Comparison of ENCODE assay signal across 1 cellular context in the genomic region with DNA sequence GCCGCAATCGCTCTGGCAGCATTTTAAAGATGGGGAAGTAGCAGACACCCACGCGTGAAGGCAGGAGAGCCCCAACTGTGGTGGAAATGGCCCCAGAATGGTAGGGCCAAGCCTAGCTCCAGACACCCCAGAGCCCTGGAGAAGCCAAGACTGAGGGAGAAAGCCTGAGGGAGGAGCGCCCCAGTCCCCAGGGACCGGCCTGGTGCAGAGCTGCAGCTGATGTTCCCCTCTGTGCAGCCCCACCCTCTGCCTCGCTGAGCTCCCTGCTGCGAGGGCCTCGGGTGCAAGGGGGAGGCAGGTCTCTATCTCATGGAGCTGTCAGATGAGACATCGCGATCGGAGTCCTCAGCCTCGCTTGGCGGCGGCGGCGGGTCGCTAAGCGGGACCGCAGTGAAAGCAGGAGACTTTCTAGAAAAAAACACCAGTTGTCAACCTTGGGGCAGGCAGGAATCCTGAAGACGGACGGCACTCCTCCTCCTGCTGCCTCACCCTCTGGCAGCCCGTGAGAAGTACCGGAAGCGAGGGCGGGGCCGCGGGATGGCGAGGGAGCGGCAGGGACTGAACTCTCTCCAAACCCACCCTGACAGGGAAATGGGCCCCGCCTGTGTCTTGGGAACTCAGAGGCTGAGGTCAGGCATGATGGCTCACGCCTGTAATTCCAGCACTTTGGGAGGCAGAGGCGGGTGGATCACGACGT.
TF ChIP-seq lines count a peak whose summit lies in the region.

No MANE protein-coding gene starts in this region.

TF ChIP-seq in HEK293, 187 proteins besides CTCF, POLR2A, EP300 and RAD21 (continued from another document and continues in another):
- TF ChIP-seq, protein P1, sequence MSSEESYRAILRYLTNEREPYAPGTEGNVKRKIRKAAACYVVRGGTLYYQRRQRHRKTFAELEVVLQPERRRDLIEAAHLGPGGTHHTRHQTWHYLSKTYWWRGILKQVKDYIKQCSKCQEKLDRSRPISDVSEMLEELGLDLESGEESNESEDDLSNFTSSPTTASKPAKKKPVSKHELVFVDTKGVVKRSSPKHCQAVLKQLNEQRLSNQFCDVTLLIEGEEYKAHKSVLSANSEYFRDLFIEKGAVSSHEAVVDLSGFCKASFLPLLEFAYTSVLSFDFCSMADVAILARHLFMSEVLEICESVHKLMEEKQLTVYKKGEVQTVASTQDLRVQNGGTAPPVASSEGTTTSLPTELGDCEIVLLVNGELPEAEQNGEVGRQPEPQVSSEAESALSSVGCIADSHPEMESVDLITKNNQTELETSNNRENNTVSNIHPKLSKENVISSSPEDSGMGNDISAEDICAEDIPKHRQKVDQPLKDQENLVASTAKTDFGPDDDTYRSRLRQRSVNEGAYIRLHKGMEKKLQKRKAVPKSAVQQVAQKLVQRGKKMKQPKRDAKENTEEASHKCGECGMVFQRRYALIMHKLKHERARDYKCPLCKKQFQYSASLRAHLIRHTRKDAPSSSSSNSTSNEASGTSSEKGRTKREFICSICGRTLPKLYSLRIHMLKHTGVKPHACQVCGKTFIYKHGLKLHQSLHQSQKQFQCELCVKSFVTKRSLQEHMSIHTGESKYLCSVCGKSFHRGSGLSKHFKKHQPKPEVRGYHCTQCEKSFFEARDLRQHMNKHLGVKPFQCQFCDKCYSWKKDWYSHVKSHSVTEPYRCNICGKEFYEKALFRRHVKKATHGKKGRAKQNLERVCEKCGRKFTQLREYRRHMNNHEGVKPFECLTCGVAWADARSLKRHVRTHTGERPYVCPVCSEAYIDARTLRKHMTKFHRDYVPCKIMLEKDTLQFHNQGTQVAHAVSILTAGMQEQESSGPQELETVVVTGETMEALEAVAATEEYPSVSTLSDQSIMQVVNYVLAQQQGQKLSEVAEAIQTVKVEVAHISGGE (tag by site-specific recombination; conservative IDR thresholded peaks at IDR 0.05; ENCODE audit: low read depth): no peak
- TF ChIP-seq ZIC2 (tag by site-specific recombination; IDR thresholded peaks at IDR 0.05) (peak; percentile 61), ZNF24 (tag by site-specific recombination; IDR thresholded peaks at IDR 0.05) (0 out of 2 replicates have a peak, but pooled peaks have one; percentile 14), ZNF341 (tag by site-specific recombination; IDR thresholded peaks at IDR 0.05; ENCODE audit: low read depth) (peak; percentile 73), ZNF274 (IDR thresholded peaks at IDR 0.05; ENCODE audit: low read length) (no peak), ZNF274 (tag by site-specific recombination; IDR thresholded peaks at IDR 0.05; ENCODE audit: borderline replicate concordance) (no peak), ZNF76 (tag by site-specific recombination; IDR thresholded peaks at IDR 0.05; ENCODE audit: borderline replicate concordance, low read depth) (no peak), SP2 (tag by site-specific recombination; IDR thresholded peaks at IDR 0.05) (peak; percentile 72), ZNF747 (tag by site-specific recombination; IDR thresholded peaks at IDR 0.05) (no peak), ZFP37 (tag by site-specific recombination; IDR thresholded peaks at IDR 0.05) (no peak), ZNF354C (tag by site-specific recombination; IDR thresholded peaks at IDR 0.05; ENCODE audit: borderline replicate concordance, low read depth) (no peak), HOXD13 (CRISPR knock-in tag; IDR thresholded peaks at IDR 0.05; ENCODE audit: borderline replicate concordance) (no peak), ZNF416 (tag by site-specific recombination; IDR thresholded peaks at IDR 0.05) (no peak), ZXDB (tag by site-specific recombination; IDR thresholded peaks at IDR 0.05) (no peak), ZFP3 (tag by site-specific recombination; IDR thresholded peaks at IDR 0.05; ENCODE audit: low read depth) (no peak), ZNF664 (tag by site-specific recombination; IDR thresholded peaks at IDR 0.05) (no peak), ZNF155 (tag by site-specific recombination; IDR thresholded peaks at IDR 0.05) (no peak), ZNF560 (tag by site-specific recombination; IDR thresholded peaks at IDR 0.05; ENCODE audit: borderline replicate concordance) (no peak), ZNF530 (tag by site-specific recombination; IDR thresholded peaks at IDR 0.05; ENCODE audit: low read depth) (no peak), ZNF791 (tag by site-specific recombination; IDR thresholded peaks at IDR 0.05) (no peak), ZNF292 (tag by site-specific recombination; IDR thresholded peaks at IDR 0.05; ENCODE audit: borderline replicate concordance, low read depth) (no peak), EGR2 (tag by site-specific recombination; IDR thresholded peaks at IDR 0.05; ENCODE audit: low read depth) (peak; percentile 20; the same call in 1 of the 2 replicates), ZBTB8A (tag by site-specific recombination; IDR thresholded peaks at IDR 0.05) (peak; percentile 61; the same call in 1 of the 2 replicates), ZNF571 (tag by site-specific recombination; IDR thresholded peaks at IDR 0.05) (no peak), ZEB2 (tag by site-specific recombination; IDR thresholded peaks at IDR 0.05) (peak; percentile 28; the same call in 1 of the 2 replicates), KLF7 (tag by site-specific recombination; IDR thresholded peaks at IDR 0.05; ENCODE audit: borderline replicate concordance) (no peak), ZNF214 (tag by site-specific recombination; IDR thresholded peaks at IDR 0.05; ENCODE audit: borderline replicate concordance) (no peak), SP7 (tag by site-specific recombination; IDR thresholded peaks at IDR 0.05) (peak; percentile 72), ZBTB21 (tag by site-specific recombination; IDR thresholded peaks at IDR 0.05) (no peak), ZNF629 (tag by site-specific recombination; IDR thresholded peaks at IDR 0.05) (peak; percentile 71; the same call in 1 of the 2 replicates), ZNF37A (tag by site-specific recombination; IDR thresholded peaks at IDR 0.05) (no peak), KLF9 (tag by site-specific recombination; IDR thresholded peaks at IDR 0.05; ENCODE audit: low read depth) (0 out of 2 replicates have a peak, but pooled peaks have one; percentile 39)
- TF ChIP-seq, protein P2, sequence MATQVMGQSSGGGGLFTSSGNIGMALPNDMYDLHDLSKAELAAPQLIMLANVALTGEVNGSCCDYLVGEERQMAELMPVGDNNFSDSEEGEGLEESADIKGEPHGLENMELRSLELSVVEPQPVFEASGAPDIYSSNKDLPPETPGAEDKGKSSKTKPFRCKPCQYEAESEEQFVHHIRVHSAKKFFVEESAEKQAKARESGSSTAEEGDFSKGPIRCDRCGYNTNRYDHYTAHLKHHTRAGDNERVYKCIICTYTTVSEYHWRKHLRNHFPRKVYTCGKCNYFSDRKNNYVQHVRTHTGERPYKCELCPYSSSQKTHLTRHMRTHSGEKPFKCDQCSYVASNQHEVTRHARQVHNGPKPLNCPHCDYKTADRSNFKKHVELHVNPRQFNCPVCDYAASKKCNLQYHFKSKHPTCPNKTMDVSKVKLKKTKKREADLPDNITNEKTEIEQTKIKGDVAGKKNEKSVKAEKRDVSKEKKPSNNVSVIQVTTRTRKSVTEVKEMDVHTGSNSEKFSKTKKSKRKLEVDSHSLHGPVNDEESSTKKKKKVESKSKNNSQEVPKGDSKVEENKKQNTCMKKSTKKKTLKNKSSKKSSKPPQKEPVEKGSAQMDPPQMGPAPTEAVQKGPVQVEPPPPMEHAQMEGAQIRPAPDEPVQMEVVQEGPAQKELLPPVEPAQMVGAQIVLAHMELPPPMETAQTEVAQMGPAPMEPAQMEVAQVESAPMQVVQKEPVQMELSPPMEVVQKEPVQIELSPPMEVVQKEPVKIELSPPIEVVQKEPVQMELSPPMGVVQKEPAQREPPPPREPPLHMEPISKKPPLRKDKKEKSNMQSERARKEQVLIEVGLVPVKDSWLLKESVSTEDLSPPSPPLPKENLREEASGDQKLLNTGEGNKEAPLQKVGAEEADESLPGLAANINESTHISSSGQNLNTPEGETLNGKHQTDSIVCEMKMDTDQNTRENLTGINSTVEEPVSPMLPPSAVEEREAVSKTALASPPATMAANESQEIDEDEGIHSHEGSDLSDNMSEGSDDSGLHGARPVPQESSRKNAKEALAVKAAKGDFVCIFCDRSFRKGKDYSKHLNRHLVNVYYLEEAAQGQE (tag by site-specific recombination; IDR thresholded peaks at IDR 0.05): no peak
- TF ChIP-seq, protein P3, sequence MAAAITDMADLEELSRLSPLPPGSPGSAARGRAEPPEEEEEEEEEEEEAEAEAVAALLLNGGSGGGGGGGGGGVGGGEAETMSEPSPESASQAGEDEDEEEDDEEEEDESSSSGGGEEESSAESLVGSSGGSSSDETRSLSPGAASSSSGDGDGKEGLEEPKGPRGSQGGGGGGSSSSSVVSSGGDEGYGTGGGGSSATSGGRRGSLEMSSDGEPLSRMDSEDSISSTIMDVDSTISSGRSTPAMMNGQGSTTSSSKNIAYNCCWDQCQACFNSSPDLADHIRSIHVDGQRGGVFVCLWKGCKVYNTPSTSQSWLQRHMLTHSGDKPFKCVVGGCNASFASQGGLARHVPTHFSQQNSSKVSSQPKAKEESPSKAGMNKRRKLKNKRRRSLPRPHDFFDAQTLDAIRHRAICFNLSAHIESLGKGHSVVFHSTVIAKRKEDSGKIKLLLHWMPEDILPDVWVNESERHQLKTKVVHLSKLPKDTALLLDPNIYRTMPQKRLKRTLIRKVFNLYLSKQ (tag by site-specific recombination; IDR thresholded peaks at IDR 0.05; ENCODE audit: borderline replicate concordance): no peak
- TF ChIP-seq, protein P4, sequence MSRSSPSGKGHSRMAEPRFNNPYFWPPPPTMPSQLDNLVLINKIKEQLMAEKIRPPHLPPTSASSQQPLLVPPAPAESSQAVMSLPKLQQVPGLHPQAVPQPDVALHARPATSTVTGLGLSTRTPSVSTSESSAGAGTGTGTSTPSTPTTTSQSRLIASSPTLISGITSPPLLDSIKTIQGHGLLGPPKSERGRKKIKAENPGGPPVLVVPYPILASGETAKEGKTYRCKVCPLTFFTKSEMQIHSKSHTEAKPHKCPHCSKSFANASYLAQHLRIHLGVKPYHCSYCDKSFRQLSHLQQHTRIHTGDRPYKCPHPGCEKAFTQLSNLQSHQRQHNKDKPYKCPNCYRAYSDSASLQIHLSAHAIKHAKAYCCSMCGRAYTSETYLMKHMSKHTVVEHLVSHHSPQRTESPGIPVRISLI (tag by site-specific recombination; IDR thresholded peaks at IDR 0.05): no peak
- TF ChIP-seq, protein P5, sequence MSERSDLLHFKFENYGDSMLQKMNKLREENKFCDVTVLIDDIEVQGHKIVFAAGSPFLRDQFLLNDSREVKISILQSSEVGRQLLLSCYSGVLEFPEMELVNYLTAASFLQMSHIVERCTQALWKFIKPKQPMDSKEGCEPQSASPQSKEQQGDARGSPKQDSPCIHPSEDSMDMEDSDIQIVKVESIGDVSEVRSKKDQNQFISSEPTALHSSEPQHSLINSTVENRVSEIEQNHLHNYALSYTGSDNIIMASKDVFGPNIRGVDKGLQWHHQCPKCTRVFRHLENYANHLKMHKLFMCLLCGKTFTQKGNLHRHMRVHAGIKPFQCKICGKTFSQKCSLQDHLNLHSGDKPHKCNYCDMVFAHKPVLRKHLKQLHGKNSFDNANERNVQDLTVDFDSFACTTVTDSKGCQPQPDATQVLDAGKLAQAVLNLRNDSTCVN (tag by site-specific recombination; optimal IDR thresholded peaks at IDR 0.05): no peak
- TF ChIP-seq, protein P6, sequence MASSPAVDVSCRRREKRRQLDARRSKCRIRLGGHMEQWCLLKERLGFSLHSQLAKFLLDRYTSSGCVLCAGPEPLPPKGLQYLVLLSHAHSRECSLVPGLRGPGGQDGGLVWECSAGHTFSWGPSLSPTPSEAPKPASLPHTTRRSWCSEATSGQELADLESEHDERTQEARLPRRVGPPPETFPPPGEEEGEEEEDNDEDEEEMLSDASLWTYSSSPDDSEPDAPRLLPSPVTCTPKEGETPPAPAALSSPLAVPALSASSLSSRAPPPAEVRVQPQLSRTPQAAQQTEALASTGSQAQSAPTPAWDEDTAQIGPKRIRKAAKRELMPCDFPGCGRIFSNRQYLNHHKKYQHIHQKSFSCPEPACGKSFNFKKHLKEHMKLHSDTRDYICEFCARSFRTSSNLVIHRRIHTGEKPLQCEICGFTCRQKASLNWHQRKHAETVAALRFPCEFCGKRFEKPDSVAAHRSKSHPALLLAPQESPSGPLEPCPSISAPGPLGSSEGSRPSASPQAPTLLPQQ (tag by site-specific recombination; IDR thresholded peaks at IDR 0.05): peak; percentile 77
- TF ChIP-seq, protein P7, sequence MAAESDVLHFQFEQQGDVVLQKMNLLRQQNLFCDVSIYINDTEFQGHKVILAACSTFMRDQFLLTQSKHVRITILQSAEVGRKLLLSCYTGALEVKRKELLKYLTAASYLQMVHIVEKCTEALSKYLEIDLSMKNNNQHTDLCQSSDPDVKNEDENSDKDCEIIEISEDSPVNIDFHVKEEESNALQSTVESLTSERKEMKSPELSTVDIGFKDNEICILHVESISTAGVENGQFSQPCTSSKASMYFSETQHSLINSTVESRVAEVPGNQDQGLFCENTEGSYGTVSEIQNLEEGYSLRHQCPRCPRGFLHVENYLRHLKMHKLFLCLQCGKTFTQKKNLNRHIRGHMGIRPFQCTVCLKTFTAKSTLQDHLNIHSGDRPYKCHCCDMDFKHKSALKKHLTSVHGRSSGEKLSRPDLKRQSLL (tag by site-specific recombination; IDR thresholded peaks at IDR 0.05): no peak
- TF ChIP-seq, protein P8, sequence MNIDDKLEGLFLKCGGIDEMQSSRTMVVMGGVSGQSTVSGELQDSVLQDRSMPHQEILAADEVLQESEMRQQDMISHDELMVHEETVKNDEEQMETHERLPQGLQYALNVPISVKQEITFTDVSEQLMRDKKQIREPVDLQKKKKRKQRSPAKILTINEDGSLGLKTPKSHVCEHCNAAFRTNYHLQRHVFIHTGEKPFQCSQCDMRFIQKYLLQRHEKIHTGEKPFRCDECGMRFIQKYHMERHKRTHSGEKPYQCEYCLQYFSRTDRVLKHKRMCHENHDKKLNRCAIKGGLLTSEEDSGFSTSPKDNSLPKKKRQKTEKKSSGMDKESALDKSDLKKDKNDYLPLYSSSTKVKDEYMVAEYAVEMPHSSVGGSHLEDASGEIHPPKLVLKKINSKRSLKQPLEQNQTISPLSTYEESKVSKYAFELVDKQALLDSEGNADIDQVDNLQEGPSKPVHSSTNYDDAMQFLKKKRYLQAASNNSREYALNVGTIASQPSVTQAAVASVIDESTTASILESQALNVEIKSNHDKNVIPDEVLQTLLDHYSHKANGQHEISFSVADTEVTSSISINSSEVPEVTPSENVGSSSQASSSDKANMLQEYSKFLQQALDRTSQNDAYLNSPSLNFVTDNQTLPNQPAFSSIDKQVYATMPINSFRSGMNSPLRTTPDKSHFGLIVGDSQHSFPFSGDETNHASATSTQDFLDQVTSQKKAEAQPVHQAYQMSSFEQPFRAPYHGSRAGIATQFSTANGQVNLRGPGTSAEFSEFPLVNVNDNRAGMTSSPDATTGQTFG (tag by site-specific recombination; IDR thresholded peaks at IDR 0.05; ENCODE audit: borderline replicate concordance): no peak
